ENCODE assay signal across 8 cellular contexts in the genomic region with DNA sequence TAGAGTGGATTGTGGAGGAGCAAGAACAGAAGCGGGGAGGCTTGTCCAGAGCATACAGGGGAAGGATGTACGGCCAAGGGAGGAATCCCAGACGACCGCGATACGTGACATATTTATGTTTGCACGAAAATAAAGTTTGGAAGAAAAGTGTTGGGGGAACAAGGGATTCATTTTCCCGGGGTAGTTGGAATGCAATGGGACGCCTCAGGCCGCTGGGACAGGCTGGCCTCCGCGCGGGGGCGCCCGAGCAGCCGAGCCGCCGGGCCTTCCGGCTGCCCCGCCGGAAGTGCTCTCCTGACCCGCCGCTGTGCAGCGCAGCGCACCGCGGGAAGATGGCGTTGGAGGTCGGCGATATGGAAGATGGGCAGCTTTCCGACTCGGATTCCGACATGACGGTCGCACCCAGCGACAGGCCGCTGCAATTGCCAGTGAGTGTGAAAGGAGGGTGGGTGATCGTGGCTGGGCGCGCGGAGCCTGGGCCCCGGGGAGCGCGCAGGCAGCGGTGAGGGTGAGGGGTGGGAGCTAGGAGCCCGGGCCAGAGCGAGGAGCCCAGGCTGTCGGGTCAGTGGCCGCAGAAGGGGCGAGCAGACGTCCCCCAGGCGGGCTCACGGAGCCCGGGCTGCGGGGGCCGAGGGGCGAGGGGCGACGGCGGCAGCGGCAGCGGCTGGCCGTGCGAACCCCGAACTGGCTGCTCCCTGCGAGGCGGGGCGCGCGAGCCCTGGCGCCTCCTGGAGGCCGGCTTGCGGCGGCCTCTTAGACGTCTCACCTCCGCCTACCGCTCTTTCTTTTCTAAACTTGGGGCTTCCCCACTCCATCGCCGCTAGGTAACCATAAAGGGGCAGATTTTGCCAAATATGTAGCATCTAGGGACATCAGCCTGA. TPM values are rescaled to one million over a fixed set of nuclear protein-coding genes. Genes with fewer than 3 reads are reported as not detected.
DNase-seq lines count a peak whose midpoint lies in the region; ATAC-seq and TF ChIP-seq lines count a peak whose summit lies in the region.

A gene with protein sequence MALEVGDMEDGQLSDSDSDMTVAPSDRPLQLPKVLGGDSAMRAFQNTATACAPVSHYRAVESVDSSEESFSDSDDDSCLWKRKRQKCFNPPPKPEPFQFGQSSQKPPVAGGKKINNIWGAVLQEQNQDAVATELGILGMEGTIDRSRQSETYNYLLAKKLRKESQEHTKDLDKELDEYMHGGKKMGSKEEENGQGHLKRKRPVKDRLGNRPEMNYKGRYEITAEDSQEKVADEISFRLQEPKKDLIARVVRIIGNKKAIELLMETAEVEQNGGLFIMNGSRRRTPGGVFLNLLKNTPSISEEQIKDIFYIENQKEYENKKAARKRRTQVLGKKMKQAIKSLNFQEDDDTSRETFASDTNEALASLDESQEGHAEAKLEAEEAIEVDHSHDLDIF (plus strand): TSS at position 317 of the 881 bp plus-strand sequence. CDS start 16 bp downstream, at position 333.

- peak within 1 kb of the TSS; percentile 94 for H3K4me3 Mint-ChIP-seq in activated T-helper 2 cell treated with anti-CD3 and anti-CD28 coated beads, Interferon-gamma antibody, Interleukin-2, Interleukin-4, amounts not matched to agents 10 μg/mL and 5 μg/mL and 100 μg/mL, durations not matched to agents 14 hours and 24 hours and 36 hours (ENCODE audit: low read depth)

- peak within 1 kb of the TSS; percentile 92 for H3K4me2 ChIP-seq in neural cell (ENCODE audit: low read length)

- H3K27ac Mint-ChIP-seq in activated T-helper 2 cell treated with anti-CD3 and anti-CD28 coated beads, Interferon-gamma antibody, Interleukin-2, Interleukin-4, amounts not matched to agents 10 μg/mL and 5 μg/mL and 100 μg/mL, durations not matched to agents 14 hours and 24 hours and 36 hours = peak within 1 kb of the TSS; percentile 95

- WGBS in HUES64 = 2% methylated on average over 79 of the region's 79 CpGs

- DNase-seq in DMS53 (lab: John Stamatoyannopoulos, UW) = peak; percentile 91
- peak; percentile 77 for DNase-seq in RPMI7951 (ENCODE audit: low read depth)
- DNase-seq in activated T-helper 2 cell treated with anti-CD3 and anti-CD28 coated beads, Interferon-gamma antibody, Interleukin-2, Interleukin-4, amounts not matched to agents 10 μg/mL and 5 μg/mL and 100 μg/mL, durations not matched to agents 14 hours and 24 hours and 36 hours (ENCODE audit: low spot score) = peak; percentile 64
- DNase-seq in fibroblast of the aortic adventitia (ENCODE audit: low read depth) = peak; percentile 68

- peaks cover 2% of the 10 kb centered on the region for H3K27me3 Mint-ChIP-seq in activated T-helper 2 cell treated with anti-CD3 and anti-CD28 coated beads, Interferon-gamma antibody, Interleukin-2, Interleukin-4, amounts not matched to agents 10 μg/mL and 5 μg/mL and 100 μg/mL, durations not matched to agents 14 hours and 24 hours and 36 hours (ENCODE audit: low read depth)

- no peaks in the 10 kb centered on the region for H3K9me2 ChIP-seq in neural cell (ENCODE audit: insufficient read depth, low read length)

- H3K9me3 Mint-ChIP-seq in activated T-helper 2 cell treated with anti-CD3 and anti-CD28 coated beads, Interferon-gamma antibody, Interleukin-2, Interleukin-4, amounts not matched to agents 10 μg/mL and 5 μg/mL and 100 μg/mL, durations not matched to agents 14 hours and 24 hours and 36 hours = no peaks in the 10 kb centered on the region

- TF ChIP-seq RAD21 in neural cell (conservative IDR thresholded peaks at IDR 0.05) = peak; percentile 71

- no peaks in the 10 kb centered on the region for H4K20me1 ChIP-seq in neural cell (ENCODE audit: insufficient read depth)

- TF ChIP-seq EP300 in neural cell (conservative IDR thresholded peaks at IDR 0.05; ENCODE audit: poor library complexity, severe bottlenecking) = peak; percentile 54

- peak within 1 kb of the TSS; percentile 99 for H2AFZ ChIP-seq in neural cell (ENCODE audit: low read depth, low read length)

- TF ChIP-seq CTCF in fibroblast of the aortic adventitia (IDR thresholded peaks at IDR 0.05; ENCODE audit: insufficient read depth, low read length) (peak; percentile 64), neural cell (IDR thresholded peaks at IDR 0.05; ENCODE audit: poor library complexity, severe bottlenecking) (peak; percentile 85)

- peaks cover 37% of the 10 kb centered on the region for H3K79me2 ChIP-seq in neural cell (replicated peaks; ENCODE audit: insufficient read depth, low read length)

- H3K4me3 ChIP-seq in HUES64 (ENCODE audit: low read length) (peak within 1 kb of the TSS; percentile 74), fibroblast of the aortic adventitia (ENCODE audit: low read depth, low read length) (peak within 1 kb of the TSS; percentile 96), neural cell (ENCODE audit: low read length) (peak within 1 kb of the TSS; percentile 81), stomach smooth muscle (ENCODE audit: low read length in 2 of 2) (peak within 1 kb of the TSS; percentile 90 to 94)

- H3K36me3 ChIP-seq in HUES64 (ENCODE audit: insufficient read depth, low read length) = peaks cover 30% of the 10 kb centered on the region
- H3K36me3 ChIP-seq in neural cell (ENCODE audit: insufficient read depth, low read length) = no peaks in the 10 kb centered on the region
- peaks cover 11 to 16% of the 10 kb centered on the region in 2 donors for H3K36me3 ChIP-seq in stomach smooth muscle (ENCODE audit: control insufficient read depth in 2 of 2, insufficient read depth in 2 of 2, low read length in 2 of 2)

- H3K27ac ChIP-seq in HUES64 (ENCODE audit: low read depth, low read length) (peak within 1 kb of the TSS; percentile 86), neural cell (ENCODE audit: low read length) (peak within 1 kb of the TSS; percentile 84), stomach smooth muscle (ENCODE audit: low read length) (peak within 1 kb of the TSS; percentile 81)

- peaks cover 22% of the 10 kb centered on the region for H3K4me1 Mint-ChIP-seq in activated T-helper 2 cell treated with anti-CD3 and anti-CD28 coated beads, Interferon-gamma antibody, Interleukin-2, Interleukin-4, amounts not matched to agents 10 μg/mL and 5 μg/mL and 100 μg/mL, durations not matched to agents 14 hours and 24 hours and 36 hours (ENCODE audit: low read depth)

- H3F3A ChIP-seq in neural cell (ENCODE audit: insufficient read depth, low read length, poor library complexity, severe bottlenecking) = no peaks in the 10 kb centered on the region

- H3K36me3 Mint-ChIP-seq in activated T-helper 2 cell treated with anti-CD3 and anti-CD28 coated beads, Interferon-gamma antibody, Interleukin-2, Interleukin-4, amounts not matched to agents 10 μg/mL and 5 μg/mL and 100 μg/mL, durations not matched to agents 14 hours and 24 hours and 36 hours (ENCODE audit: low read depth) = peaks cover 28% of the 10 kb centered on the region

- H3K4me1 ChIP-seq in HUES64 (ENCODE audit: insufficient read depth, low read length) = peaks cover 25% of the 10 kb centered on the region
- H3K4me1 ChIP-seq in stomach smooth muscle (ENCODE audit: control insufficient read depth, insufficient read depth, low read length) = peaks cover 20% of the 10 kb centered on the region

- intact Hi-C loops in activated T-helper 2 cell treated with anti-CD3 and anti-CD28 coated beads, Interferon-gamma antibody, Interleukin-2, Interleukin-4, amounts not matched to agents 10 μg/mL and 5 μg/mL and 100 μg/mL, durations not matched to agents 14 hours and 24 hours and 36 hours (cut with micrococcal nuclease) = loop anchor here (1.0 to 5.0 kb wide), 5 partner anchors 62 to 262 kb away; no protein-coding TSS in a partner anchor

- H3K27me3 ChIP-seq in HUES64 (ENCODE audit: insufficient read depth, low read length) = no peaks in the 10 kb centered on the region
- H3K27me3 ChIP-seq in neural cell (ENCODE audit: insufficient read depth, low read depth, low read length) = no peaks in the 10 kb centered on the region
- no peaks in the 10 kb centered on the region for H3K27me3 ChIP-seq in stomach smooth muscle (ENCODE audit: control insufficient read depth in 1 of 2, insufficient read depth in 2 of 2, low read length in 2 of 2)

- H3K9ac ChIP-seq in HUES64 (ENCODE audit: low read depth, low read length) = peak within 1 kb of the TSS; percentile 97
- peak within 1 kb of the TSS; percentile 96 for H3K9ac ChIP-seq in neural cell (ENCODE audit: low read length)
- peak within 1 kb of the TSS; percentile 77 to 86 for H3K9ac ChIP-seq in stomach smooth muscle (ENCODE audit: low read length in 2 of 2)

- peak; percentile 95 for ATAC-seq in GM21447 (IDR thresholded peaks at IDR 0.05; ENCODE audit: unreplicated experiment)

- no peaks in the 10 kb centered on the region for H3K9me3 ChIP-seq in HUES64 (ENCODE audit: insufficient read depth, low read depth, low read length)
- H3K9me3 ChIP-seq in neural cell (ENCODE audit: low read length) = no peaks in the 10 kb centered on the region
- peaks cover 0 to 3% of the 10 kb centered on the region in 2 donors for H3K9me3 ChIP-seq in stomach smooth muscle (ENCODE audit: control insufficient read depth in 2 of 2, low read length in 2 of 2)

TF ChIP-seq in neural cell, 6 proteins besides CTCF, POLR2A, EP300 and RAD21 (continues in another document):
- TF ChIP-seq SMC3 (conservative IDR thresholded peaks at IDR 0.05; ENCODE audit: poor library complexity) (peak; percentile 86), TAF1 (IDR thresholded peaks at IDR 0.05; ENCODE audit: low read depth) (peak; percentile 58), EZH2 (IDR thresholded peaks at IDR 0.05; ENCODE audit: borderline replicate concordance, insufficient read depth, low read length, poor library complexity, severe bottlenecking) (no peak), MXI1 (conservative IDR thresholded peaks at IDR 0.05; ENCODE audit: poor library complexity, severe bottlenecking) (peak; percentile 76)

RNA-seq across cellular contexts. Expression of the gene that starts here (rescaled TPM):
- polyA plus RNA-seq in HUES64 (2013, experiment 1 of 2) = 62.5 TPM
- polyA plus RNA-seq in HUES64 (2013, experiment 2 of 2) = 55.3 TPM
- total RNA-seq in RPMI7951 (2014; rRNA removed; shearing (Covaris generic)) = 43.0 and 67.9 TPM in 2 replicates
- 45.3 and 47.7 TPM in 2 replicates for total RNA-seq in activated T-helper 2 cell treated with anti-CD3 and anti-CD28 coated beads, Interferon-gamma antibody, Interleukin-2, Interleukin-4, amounts not matched to agents 10 μg/mL and 5 μg/mL and 100 μg/mL, durations not matched to agents 14 hours and 24 hours and 36 hours
- 73.2 and 87.9 TPM in 2 replicates for total RNA-seq in fibroblast of the aortic adventitia (ENCODE audit: low replicate concordance)
- 36.7 and 42.3 TPM in 2 replicates for polyA plus RNA-seq in neural cell
- 87.6 and 93.7 TPM in 2 replicates for polyA minus RNA-seq in neural cell

Comparison
In these comparisons a context has a peak if more than half of its experiments do, and no peak if none do; other contexts are left out.
1. Peak in every context shown above with its lines: DNase-seq, ATAC-seq, H3K4me3 ChIP-seq and H3K27ac ChIP-seq.